11 cellular contexts compared by ENCODE assay signal in the genomic region with DNA sequence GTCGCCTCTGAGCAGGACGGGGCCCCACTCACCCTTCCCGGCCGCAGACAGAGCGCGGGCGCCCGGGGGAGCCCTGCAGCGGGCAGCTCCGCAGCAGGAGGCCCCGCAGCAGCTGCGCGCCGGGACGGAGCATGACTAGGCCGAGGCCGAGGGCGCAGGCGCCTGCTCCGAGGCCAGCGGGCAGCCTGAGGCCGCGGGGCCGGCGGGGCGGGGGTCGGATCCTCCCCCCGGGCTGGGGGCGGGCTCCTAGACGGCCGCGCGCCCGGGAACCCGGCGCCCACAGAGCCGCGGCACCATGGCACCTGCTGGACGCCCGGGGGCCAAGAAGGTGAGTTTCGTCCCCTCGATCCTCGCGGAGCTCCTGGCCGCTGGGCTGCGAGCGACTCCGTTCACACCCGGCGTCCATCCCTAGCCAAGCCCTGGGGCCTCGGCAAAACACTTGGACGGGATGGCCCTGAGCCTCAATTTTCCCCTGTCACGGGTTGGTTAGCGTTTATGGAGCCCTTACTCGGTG. TPM values are rescaled to one million over a fixed set of nuclear protein-coding genes. Genes with fewer than 3 reads are reported as not detected.
DNase-seq lines count a peak whose midpoint lies in the region; ATAC-seq, FAIRE-seq and TF ChIP-seq lines count a peak whose summit lies in the region.
"Had no signal": no experiment of that assay in that cellular context is flagged by ENCODE, and none has a peak within 500 bp of the region (broad histone marks: within the 10 kb centered on the region; RNA-seq: fewer than 3 reads in every experiment).

A gene with protein sequence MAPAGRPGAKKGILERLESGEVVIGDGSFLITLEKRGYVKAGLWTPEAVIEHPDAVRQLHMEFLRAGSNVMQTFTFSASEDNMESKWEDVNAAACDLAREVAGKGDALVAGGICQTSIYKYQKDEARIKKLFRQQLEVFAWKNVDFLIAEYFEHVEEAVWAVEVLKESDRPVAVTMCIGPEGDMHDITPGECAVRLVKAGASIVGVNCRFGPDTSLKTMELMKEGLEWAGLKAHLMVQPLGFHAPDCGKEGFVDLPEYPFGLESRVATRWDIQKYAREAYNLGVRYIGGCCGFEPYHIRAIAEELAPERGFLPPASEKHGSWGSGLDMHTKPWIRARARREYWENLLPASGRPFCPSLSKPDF (plus strand): TSS at position 280 of the 514 bp plus-strand sequence. CDS start 16 bp downstream, at position 296.
A gene (minus strand): TSS at position 187 of the 514 bp plus-strand sequence. CDS start 54 bp downstream, at position 133.

- H3K4me3 Mint-ChIP-seq in activated naive CD8-positive, alpha-beta T cell treated with anti-CD3 and anti-CD28 coated beads for 36 hours: no peak within 1 kb of the TSS
- H3K4me3 Mint-ChIP-seq in naive thymus-derived CD8-positive, alpha-beta T cell: peak within 1 kb of the TSS in 1 of 10 donors; percentile 12

- no peak for FAIRE-seq in D721Med (lab: Jason Lieb, UNC)

- H3K9ac ChIP-seq in rectal smooth muscle tissue (ENCODE audit: low read length): no peak within 1 kb of the TSS

- H3K36me3 Mint-ChIP-seq in activated naive CD8-positive, alpha-beta T cell treated with anti-CD3 and anti-CD28 coated beads for 36 hours: no peaks in the 10 kb centered on the region
- H3K36me3 Mint-ChIP-seq in naive thymus-derived CD8-positive, alpha-beta T cell: peaks cover 0 to 11% (median 3%) of the 10 kb centered on the region in 3 donors

- 6 to 24% (median 11%) methylated on average over 13 to 55 of the region's 55 CpGs for WGBS in heart left ventricle, 4 donors

- TF ChIP-seq CTCF in heart left ventricle (IDR thresholded peaks at IDR 0.05): no peak
- TF ChIP-seq CTCF in D721Med (IDR thresholded peaks at IDR 0.05; ENCODE audit: insufficient read depth, missing control alignments): no peak

- DNase-seq in DMS53 treated with DMSO at 0.1 percent for 48 hours (lab: John Stamatoyannopoulos, UW; ENCODE audit: unreplicated experiment) (peak; percentile 63), heart left ventricle (peak; percentile 20 to 68 (median 41)), D721Med (ENCODE audit: insufficient read length, low spot score) (no peak), NCI-H748 treated with DMSO at 0.1 percent for 48 hours (lab: John Stamatoyannopoulos, UW) (no peak)
- DNase-seq in activated naive CD8-positive, alpha-beta T cell treated with anti-CD3 and anti-CD28 coated beads for 36 hours: peak; percentile 7
- no peak for DNase-seq in naive thymus-derived CD8-positive, alpha-beta T cell
- DNase-seq: mesendoderm had no signal

- H3K36me3 ChIP-seq in heart left ventricle: no peaks in the 10 kb centered on the region
- no peaks in the 10 kb centered on the region for H3K36me3 ChIP-seq in rectal smooth muscle tissue (ENCODE audit: control insufficient read depth, insufficient read depth, low read length)

- peaks cover 0 to 14% (median 0%) of the 10 kb centered on the region in 12 donors for H3K4me1 ChIP-seq in heart left ventricle
- no peaks in the 10 kb centered on the region for H3K4me1 ChIP-seq in rectal smooth muscle tissue (ENCODE audit: control insufficient read depth, insufficient read depth, low read length)

- H3K4me3 ChIP-seq in heart left ventricle (peak within 1 kb of the TSS in 11 of 12 donors; percentile 27 to 66 (median 50)), rectal smooth muscle tissue (ENCODE audit: low read length) (peak within 1 kb of the TSS; percentile 31)

- H3K9me3 Mint-ChIP-seq in activated naive CD8-positive, alpha-beta T cell treated with anti-CD3 and anti-CD28 coated beads for 36 hours: peaks cover 1% of the 10 kb centered on the region
- H3K9me3 Mint-ChIP-seq in naive thymus-derived CD8-positive, alpha-beta T cell: peaks cover 0 to 2% (median 0%) of the 10 kb centered on the region in 9 donors
- H3K9me3 Mint-ChIP-seq: activated naive CD4-positive, alpha-beta T cell treated with anti-CD3 and anti-CD28 coated beads, Interleukin-2, amount 50 U/mL, for 72 hours had no signal

- H3K27me3 ChIP-seq in heart left ventricle: peaks cover 0 to 22% (median 4%) of the 10 kb centered on the region in 9 donors
- H3K27me3 ChIP-seq in rectal smooth muscle tissue (ENCODE audit: control insufficient read depth, insufficient read depth, low read length): no peaks in the 10 kb centered on the region

- TF ChIP-seq POLR2A in heart left ventricle (IDR thresholded peaks at IDR 0.05): no peak

- ATAC-seq in heart left ventricle (peak; percentile 57 to 93 (median 78)), GM19351 (IDR thresholded peaks at IDR 0.05; ENCODE audit: unreplicated experiment) (no peak)
- no peak for ATAC-seq in naive thymus-derived CD8-positive, alpha-beta T cell

- POLR2A ChIA-PET in naive thymus-derived CD8-positive, alpha-beta T cell (lab: Charles Lee): no interaction called here

- H3K27ac Mint-ChIP-seq in activated naive CD8-positive, alpha-beta T cell treated with anti-CD3 and anti-CD28 coated beads for 36 hours: no peak within 1 kb of the TSS
- H3K27ac Mint-ChIP-seq in naive thymus-derived CD8-positive, alpha-beta T cell: peak within 1 kb of the TSS in 1 of 10 donors; percentile 67
- H3K27ac Mint-ChIP-seq: activated naive CD4-positive, alpha-beta T cell treated with anti-CD3 and anti-CD28 coated beads, Interleukin-2, amount 50 U/mL, for 72 hours had no signal

- peaks cover 2% of the 10 kb centered on the region for H3K4me1 Mint-ChIP-seq in activated naive CD8-positive, alpha-beta T cell treated with anti-CD3 and anti-CD28 coated beads for 36 hours
- H3K4me1 Mint-ChIP-seq in naive thymus-derived CD8-positive, alpha-beta T cell: peaks cover 0 to 6% (median 0%) of the 10 kb centered on the region in 4 donors

- H3K27ac ChIP-seq in heart left ventricle: peak within 1 kb of the TSS in 7 of 12 donors; percentile 1 to 56 (median 9)
- H3K27ac ChIP-seq in rectal smooth muscle tissue (ENCODE audit: low read depth, low read length): peak within 1 kb of the TSS; percentile 40

- H3K27me3 Mint-ChIP-seq in activated naive CD8-positive, alpha-beta T cell treated with anti-CD3 and anti-CD28 coated beads for 36 hours: peaks cover 46% of the 10 kb centered on the region
- H3K27me3 Mint-ChIP-seq in naive thymus-derived CD8-positive, alpha-beta T cell: peaks cover 18 to 45% (median 32%) of the 10 kb centered on the region in 5 donors

- peaks cover 0 to 12% (median 0%) of the 10 kb centered on the region in 12 donors for H3K9me3 ChIP-seq in heart left ventricle

- intact Hi-C loops in heart left ventricle (cut with DNase I): no loop called here

RNA-seq across cellular contexts. Expression of the first gene that starts in this region (rescaled TPM):
- not detected for total RNA-seq in activated naive CD8-positive, alpha-beta T cell treated with anti-CD3 and anti-CD28 coated beads for 36 hours
- 10 to 100 TPM in 2 of 9 donors, 1 to 10 TPM in 7; 3.3 to 11.3 (median 7.1) TPM for total RNA-seq in heart left ventricle
- 1 to 10 TPM; 1.5 to 4.7 TPM for polyA plus RNA-seq in heart left ventricle
- not detected for total RNA-seq in naive thymus-derived CD8-positive, alpha-beta T cell
- polyA plus RNA-seq in naive thymus-derived CD8-positive, alpha-beta T cell: not detected
- total RNA-seq: activated naive CD4-positive, alpha-beta T cell treated with anti-CD3 and anti-CD28 coated beads, Interleukin-2, amount 50 U/mL, for 72 hours; SK-MEL-5 had no signal

RNA-seq across cellular contexts. Expression of the second gene that starts in this region (rescaled TPM):
- not detected for total RNA-seq in activated naive CD8-positive, alpha-beta T cell treated with anti-CD3 and anti-CD28 coated beads for 36 hours
- 1 to 10 TPM; 1.3 to 3.2 (median 2.7) TPM for total RNA-seq in heart left ventricle
- polyA plus RNA-seq in heart left ventricle: under 1 TPM; 0.25 to 0.53 TPM
- total RNA-seq in naive thymus-derived CD8-positive, alpha-beta T cell: under 1 TPM in 1 of 2 experiments, not detected in 1; 0.99 TPM
- polyA plus RNA-seq in naive thymus-derived CD8-positive, alpha-beta T cell: under 1 TPM in 2 of 3 donors, not detected in 1; 0.12 to 0.23 TPM
- total RNA-seq: SK-MEL-5 had no signal

Comparison
In these comparisons a context has a peak if more than half of its experiments do, and no peak if none do; other contexts are left out.
1. RNA of the first gene that starts in this region (total RNA-seq): 3.3 to 11.3 TPM in heart left ventricle; not detected in activated naive CD8-positive, alpha-beta T cell treated with anti-CD3 and anti-CD28 coated beads for 36 hours and not detected in naive thymus-derived CD8-positive, alpha-beta T cell; every median in the first group is over 4 times any median in the second.
2. Peak in DNase-seq in activated naive CD8-positive, alpha-beta T cell treated with anti-CD3 and anti-CD28 coated beads for 36 hours; RNA of the genes that start here not detected or under 1 TPM.
3. DNase-seq: peak in DMS53 treated with DMSO at 0.1 percent for 48 hours (single experiment) and heart left ventricle (5 of 5); none in naive thymus-derived CD8-positive, alpha-beta T cell (0 of 10), D721Med (single experiment) and NCI-H748 treated with DMSO at 0.1 percent for 48 hours (single experiment).
4. ATAC-seq: peak in heart left ventricle (4 of 4); none in GM19351 (single experiment) and naive thymus-derived CD8-positive, alpha-beta T cell (0 of 2).